ENCODE assay signal across 32 cellular contexts in the genomic region with DNA sequence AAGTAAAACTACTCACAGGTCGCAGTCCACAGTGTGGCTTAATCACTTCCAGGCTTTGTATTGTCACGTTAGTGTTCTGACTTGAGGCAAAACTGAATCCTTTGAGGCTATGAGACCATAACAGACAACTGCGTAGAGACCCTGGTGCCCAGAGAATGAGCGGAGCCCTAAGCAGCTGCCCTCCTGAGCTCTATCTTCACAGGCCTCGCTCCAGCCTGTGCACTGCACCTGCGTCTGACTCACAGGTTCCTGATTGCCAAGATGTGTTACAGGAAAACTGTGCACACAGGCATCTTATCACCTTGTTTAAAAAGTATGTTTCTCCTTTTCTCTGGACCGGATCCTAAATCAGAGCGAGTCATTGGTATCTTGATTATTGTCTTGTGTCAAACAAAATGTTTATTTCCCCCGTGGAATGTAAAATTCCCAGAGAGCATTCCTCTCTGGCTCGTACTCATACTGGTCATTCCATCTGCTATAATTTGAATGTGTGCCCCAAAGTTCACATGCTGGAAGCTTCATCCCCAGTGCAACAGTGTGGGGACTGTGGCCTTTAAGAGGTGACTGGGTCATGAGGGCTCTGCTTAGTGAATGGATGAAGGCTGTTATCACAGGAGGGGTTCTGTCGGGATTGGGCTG. TPM values are rescaled to one million over a fixed set of nuclear protein-coding genes. Genes with fewer than 3 reads are reported as not detected.
"Had no signal": no experiment of that assay in that cellular context is flagged by ENCODE, and none has a peak within 500 bp of the region (broad histone marks: within the 10 kb centered on the region; RNA-seq: fewer than 3 reads in every experiment).

No MANE protein-coding gene starts in this region.

- H3K27ac Mint-ChIP-seq: activated CD4-positive, alpha-beta memory T cell treated with anti-CD3 and anti-CD28 coated beads for 36 hours; activated T-cell treated with anti-CD3 and anti-CD28 coated beads, Interleukin-2, amount 50 U/mL, for 24 hours; activated T-helper 17 cell treated with anti-CD3 and anti-CD28 coated beads, Interleukin-2, amount 50 U/mL, for 72 hours; nephron; progenitor cell of endocrine pancreas; stimulated activated memory B cell treated with anti-CD40 and anti-IgM and Interleukin-4, amounts not matched to agents 10 μg/mL and 1 μg/mL and 100 μg/mL, for 72 hours; stimulated activated naive CD8-positive, alpha-beta T cell treated with anti-CD3 and anti-CD28 coated beads, Interleukin-15, amount 100 ng/mL, for 72 hours had no signal

- H3K9me3 Mint-ChIP-seq: activated CD4-positive, alpha-beta memory T cell treated with anti-CD3 and anti-CD28 coated beads for 36 hours; activated T-cell treated with anti-CD3 and anti-CD28 coated beads, Interleukin-2, amount 50 U/mL, for 24 hours; activated T-helper 17 cell treated with anti-CD3 and anti-CD28 coated beads, Interleukin-2, amount 50 U/mL, for 72 hours; nephron; stimulated activated memory B cell treated with anti-CD40 and anti-IgM and Interleukin-4, amounts not matched to agents 10 μg/mL and 1 μg/mL and 100 μg/mL, for 72 hours; stimulated activated naive CD8-positive, alpha-beta T cell treated with anti-CD3 and anti-CD28 coated beads, Interleukin-15, amount 100 ng/mL, for 72 hours had no signal

- H3K4me3 ChIP-seq: body of pancreas, heart left ventricle, ovary, right lobe of liver, skin epidermis, thyroid gland, upper lobe of left lung, vagina had no signal

- H3K4me1 Mint-ChIP-seq: activated T-helper 17 cell treated with anti-CD3 and anti-CD28 coated beads, Interleukin-2, amount 50 U/mL, for 72 hours; nephron; stimulated activated naive CD8-positive, alpha-beta T cell treated with anti-CD3 and anti-CD28 coated beads, Interleukin-15, amount 100 ng/mL, for 72 hours had no signal

- H3K9me3 ChIP-seq: body of pancreas, heart left ventricle, neutrophil, ovary, right lobe of liver, thyroid gland, upper lobe of left lung, vagina had no signal

- H3K27ac ChIP-seq: body of pancreas, heart left ventricle, neutrophil, ovary, right lobe of liver, skin epidermis, thyroid gland, upper lobe of left lung, vagina, VCaP had no signal

- H3K4me1 ChIP-seq: body of pancreas, heart left ventricle, thyroid gland, upper lobe of left lung, vagina had no signal

- DNase-seq: activated CD4-positive, alpha-beta memory T cell treated with anti-CD3 and anti-CD28 coated beads for 36 hours; activated CD4-positive, alpha-beta T cell treated with anti-CD3 and anti-CD28 coated beads for 48 hours; activated CD8-positive, alpha-beta memory T cell treated with anti-CD3 and anti-CD28 coated beads, Interleukin-2, amount 50 U/mL, for 48 hours; activated gamma-delta T cell treated with Interleukin-2 at 50 U/mL for 16 hours; activated naive CD4-positive, alpha-beta T cell treated with anti-CD3 and anti-CD28 coated beads, Interleukin-2, amount 50 U/mL, for 16 hours; activated T-cell treated with anti-CD3 and anti-CD28 coated beads, Interleukin-2, amount 50 U/mL, for 24 hours; amygdala; effector memory CD4-positive, alpha-beta T cell; foreskin fibroblast; heart left ventricle; left cardiac atrium; mammary epithelial cell; ovary; right lobe of liver; stimulated activated CD4-positive, alpha-beta T cell treated with anti-CD3 and anti-CD28 coated beads, Interleukin-4, amount 100 ng/mL, for 24 hours; stimulated activated naive CD8-positive, alpha-beta T cell treated with anti-CD3 and anti-CD28 coated beads, Interleukin-15, amount 100 ng/mL, for 72 hours; thyroid gland; upper lobe of left lung had no signal

- H3K27me3 Mint-ChIP-seq: stimulated activated memory B cell treated with anti-CD40 and anti-IgM and Interleukin-4, amounts not matched to agents 10 μg/mL and 1 μg/mL and 100 μg/mL, for 72 hours had no signal

- H3K4me3 Mint-ChIP-seq: activated CD4-positive, alpha-beta memory T cell treated with anti-CD3 and anti-CD28 coated beads for 36 hours; activated T-cell treated with anti-CD3 and anti-CD28 coated beads, Interleukin-2, amount 50 U/mL, for 24 hours; activated T-helper 17 cell treated with anti-CD3 and anti-CD28 coated beads, Interleukin-2, amount 50 U/mL, for 72 hours; nephron; stimulated activated memory B cell treated with anti-CD40 and anti-IgM and Interleukin-4, amounts not matched to agents 10 μg/mL and 1 μg/mL and 100 μg/mL, for 72 hours; stimulated activated naive CD8-positive, alpha-beta T cell treated with anti-CD3 and anti-CD28 coated beads, Interleukin-15, amount 100 ng/mL, for 72 hours had no signal

- ATAC-seq: activated T-helper 17 cell treated with anti-CD3 and anti-CD28 coated beads, Interleukin-2, amount 50 U/mL, for 72 hours; body of pancreas; heart left ventricle; left cardiac atrium; right lobe of liver; stimulated activated memory B cell treated with anti-CD40 and anti-IgM and Interleukin-4, amounts not matched to agents 10 μg/mL and 1 μg/mL and 100 μg/mL, for 72 hours; stimulated activated naive CD8-positive, alpha-beta T cell treated with anti-CD3 and anti-CD28 coated beads, Interleukin-15, amount 100 ng/mL, for 72 hours had no signal

- H3K27me3 ChIP-seq: ovary, right lobe of liver, thyroid gland, upper lobe of left lung, vagina had no signal

- H3K36me3 ChIP-seq: heart left ventricle, neutrophil, ovary, right lobe of liver, thyroid gland, upper lobe of left lung, vagina had no signal

- H3K36me3 Mint-ChIP-seq: activated CD4-positive, alpha-beta memory T cell treated with anti-CD3 and anti-CD28 coated beads for 36 hours; stimulated activated memory B cell treated with anti-CD40 and anti-IgM and Interleukin-4, amounts not matched to agents 10 μg/mL and 1 μg/mL and 100 μg/mL, for 72 hours had no signal

RNA-seq across cellular contexts. Expression of a gene that starts 25.7 kb away (rescaled TPM):
- total RNA-seq: activated T-helper 17 cell treated with anti-CD3 and anti-CD28 coated beads, Interleukin-2, amount 50 U/mL, for 72 hours; body of pancreas; dermis microvascular lymphatic vessel endothelial cell; epithelial cell of proximal tubule; mucosa of gallbladder; renal cortical epithelial cell; T-helper 1 cell treated with Interleukin-12 subunit alpha and Interleukin-12 subunit beta and Interleukin-4 antibody, amounts not matched to agents 30 ng/mL and 1 ng/mL, for 36 hours; vagina had no signal
